ENCODE assay signal across 1 cellular context in the genomic region with DNA sequence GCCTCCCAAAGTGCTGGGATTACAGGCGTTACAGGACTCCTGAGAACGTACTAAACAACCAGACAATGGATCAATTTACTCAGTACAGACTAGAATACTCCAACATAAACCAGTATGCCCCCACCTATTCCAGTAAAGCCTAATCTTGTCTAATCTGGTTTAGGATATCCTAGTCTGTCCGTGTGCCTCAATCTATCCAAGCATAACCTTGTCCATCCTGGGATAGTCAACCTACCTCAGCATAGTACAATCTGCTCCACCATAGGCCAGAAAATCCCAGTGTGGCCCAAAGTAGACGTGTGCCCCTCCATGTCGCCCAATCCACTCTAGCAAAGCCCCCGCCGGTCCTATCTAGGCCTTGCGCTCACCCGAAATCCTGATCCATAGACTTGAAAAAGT.
TF ChIP-seq lines count a peak whose summit lies in the region.

No MANE protein-coding gene starts in this region.

TF ChIP-seq in IMR-90, 13 proteins besides CTCF, POLR2A, EP300 and RAD21:
- no peak for TF ChIP-seq RCOR1 (IDR thresholded peaks at IDR 0.05; ENCODE audit: insufficient replicate concordance, low read length)
- TF ChIP-seq MAZ (IDR thresholded peaks at IDR 0.05; ENCODE audit: borderline replicate concordance, low read depth, low read length): no peak
- TF ChIP-seq, protein P1, sequence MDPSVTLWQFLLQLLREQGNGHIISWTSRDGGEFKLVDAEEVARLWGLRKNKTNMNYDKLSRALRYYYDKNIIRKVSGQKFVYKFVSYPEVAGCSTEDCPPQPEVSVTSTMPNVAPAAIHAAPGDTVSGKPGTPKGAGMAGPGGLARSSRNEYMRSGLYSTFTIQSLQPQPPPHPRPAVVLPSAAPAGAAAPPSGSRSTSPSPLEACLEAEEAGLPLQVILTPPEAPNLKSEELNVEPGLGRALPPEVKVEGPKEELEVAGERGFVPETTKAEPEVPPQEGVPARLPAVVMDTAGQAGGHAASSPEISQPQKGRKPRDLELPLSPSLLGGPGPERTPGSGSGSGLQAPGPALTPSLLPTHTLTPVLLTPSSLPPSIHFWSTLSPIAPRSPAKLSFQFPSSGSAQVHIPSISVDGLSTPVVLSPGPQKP (IDR thresholded peaks at IDR 0.05; ENCODE audit: borderline replicate concordance, low read depth, low read length): no peak
- no peak for TF ChIP-seq FOS (IDR thresholded peaks at IDR 0.05; ENCODE audit: low read depth, low read length)
- TF ChIP-seq MXI1 (IDR thresholded peaks at IDR 0.05; ENCODE audit: borderline replicate concordance, low read depth, low read length): 0 out of 2 replicates have a peak, but pooled peaks have one; percentile 9
